ENCODE assay signal across 21 cellular contexts in the genomic region with DNA sequence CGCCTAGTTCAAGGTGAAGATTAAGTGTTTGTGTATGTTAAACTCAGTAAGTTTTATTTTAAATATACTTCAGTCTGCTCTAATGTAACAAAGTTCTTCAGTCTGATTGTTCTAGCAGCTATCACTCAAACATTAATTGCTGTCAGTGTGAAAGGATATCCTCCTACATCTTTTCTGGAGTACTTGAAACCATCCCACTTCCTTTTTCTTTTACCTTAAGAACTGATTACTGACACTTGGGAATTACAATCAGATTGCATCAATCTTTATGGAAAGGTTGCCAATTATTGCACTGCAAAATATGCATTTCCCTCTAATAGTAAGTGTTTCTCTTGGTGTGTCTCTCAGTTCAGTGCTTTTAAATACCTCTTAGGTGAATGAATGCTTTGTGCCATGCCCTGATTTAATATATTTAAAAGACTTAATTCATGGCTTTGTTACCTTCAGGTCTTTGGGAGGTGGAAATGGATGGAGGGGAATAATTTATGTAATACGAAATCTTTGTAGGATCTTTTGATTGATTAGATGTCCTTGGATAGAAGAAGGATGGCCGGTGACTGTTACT. TPM values are rescaled to one million over a fixed set of nuclear protein-coding genes. Genes with fewer than 3 reads are reported as not detected.
DNase-seq lines count a peak whose midpoint lies in the region; ATAC-seq and TF ChIP-seq lines count a peak whose summit lies in the region.
"Had no signal": no experiment of that assay in that cellular context is flagged by ENCODE, and none has a peak within 500 bp of the region (broad histone marks: within the 10 kb centered on the region; RNA-seq: fewer than 3 reads in every experiment).

No MANE protein-coding gene starts in this region.

- H3K27ac ChIP-seq in HEK293 (ENCODE audit: extremely low read depth, low read depth, low read length) (no peak overlapping the region), coronary artery (peak overlapping the region in 1 of 2 donors; percentile 17), right lobe of liver (peak overlapping the region in 2 of 3 donors; percentile 70 to 79), tibial artery (peak overlapping the region; percentile 29 to 40)
- H3K27ac ChIP-seq: RWPE1 had no signal

- H3K27me3 ChIP-seq in right lobe of liver (no peaks in the 10 kb centered on the region), tibial artery (no peaks in the 10 kb centered on the region)

- TF ChIP-seq CTCF in HEK293 (tag by site-specific recombination; IDR thresholded peaks at IDR 0.05) (no peak), coronary artery (IDR thresholded peaks at IDR 0.05) (no peak), right lobe of liver (IDR thresholded peaks at IDR 0.05) (no peak), tibial artery (IDR thresholded peaks at IDR 0.05) (no peak)

- no peak for TF ChIP-seq POLR2A in right lobe of liver (IDR thresholded peaks at IDR 0.05)
- no peak for TF ChIP-seq POLR2A in erythroblast (IDR thresholded peaks at IDR 0.05; ENCODE audit: low read length)

- intact Hi-C loops in right lobe of liver (cut with DNase I): no loop called here
- intact Hi-C loops in tibial artery (cut with DNase I; ENCODE audit: low total_unique reads): no loop called here

- H3K4me1 ChIP-seq in HEK293 (ENCODE audit: control insufficient read depth, insufficient read depth, low read length) (peaks cover 10% of the 10 kb centered on the region; the same call in 1 of the 2 replicates), right lobe of liver (peaks cover 0 to 26% (median 0%) of the 10 kb centered on the region in 4 donors), tibial artery (peaks cover 0 to 41% (median 26%) of the 10 kb centered on the region in 4 donors)

- H3K9me3 ChIP-seq in HEK293 (ENCODE audit: control insufficient read depth, insufficient read depth, low read depth, low read length) (no peaks in the 10 kb centered on the region), right lobe of liver (no peaks in the 10 kb centered on the region), tibial artery (no peaks in the 10 kb centered on the region)

- ATAC-seq in right lobe of liver: peak in 1 of 4 donors; percentile 13
- ATAC-seq: activated T-helper 17 cell treated with anti-CD3 and anti-CD28 coated beads, Interleukin-2, amount 50 U/mL, for 72 hours; SK-N-SH treated with all-trans-retinoic acid at 6 μM for 48 hours had no signal

- POLR2A ChIA-PET in HEK293 (lab: Yijun Ruan, JAX): no interaction called here

- H3K4me3 ChIP-seq in HEK293 (ENCODE audit: low read depth, low read length) (no peak overlapping the region), coronary artery (peak overlapping the region; percentile 17), right lobe of liver (no peak overlapping the region), tibial artery (no peak overlapping the region)
- H3K4me3 ChIP-seq: lung, smooth muscle cell had no signal

- 50% methylated on average over 3 of the region's 3 CpGs for WGBS in right lobe of liver (ENCODE audit: insufficient coverage, low coverage, low lambda C conversion rate, missing lambda C conversion rate)

- CTCF ChIA-PET in HEK293 (lab: Yijun Ruan, JAX): interaction anchor here (0.6 kb wide), 1 partner anchor 144 kb away, joined by 4 read pairs; no protein-coding TSS in a partner anchor

- H3K36me3 ChIP-seq in HEK293 (ENCODE audit: control insufficient read depth in 2 of 2, insufficient read depth in 1 of 2, low read length in 2 of 2) (peaks cover 4 to 9% of the 10 kb centered on the region in 2 experiments; a peak in 2 of 3 replicates), right lobe of liver (no peaks in the 10 kb centered on the region), tibial artery (no peaks in the 10 kb centered on the region)

- DNase-seq in coronary artery (ENCODE audit: low spot score) (no peak), right lobe of liver (no peak), tibial artery (no peak), erythroblast (lab: John Stamatoyannopoulos, UW) (no peak), foreskin melanocyte (no peak), SIG-M5 treated with dmso at 0.1 percent for 504 hours (lab: John Stamatoyannopoulos, UW; ENCODE audit: unreplicated experiment) (no peak), GDM1 (lab: John Stamatoyannopoulos, UW) (no peak)
- DNase-seq: activated B cell treated with CpG ODN at 0.5 μM for 24 hours; activated CD4-positive, alpha-beta T cell treated with anti-CD3 and anti-CD28 coated beads, Interleukin-2, amount 50 U/mL, for 4 hours; activated CD8-positive, alpha-beta memory T cell treated with anti-CD3 and anti-CD28 coated beads, Interleukin-2, amount 50 U/mL, for 4 hours; activated naive CD8-positive, alpha-beta T cell treated with anti-CD3 and anti-CD28 coated beads for 36 hours; CD4-positive, alpha-beta memory T cell; MM.1S; NCI-H69; stimulated activated CD4-positive, alpha-beta T cell treated with anti-CD3 and anti-CD28 coated beads, Interleukin-4, amount 100 ng/mL, for 24 hours had no signal

TF ChIP-seq in HEK293, 187 proteins besides CTCF, POLR2A, EP300 and RAD21:
- TF ChIP-seq ZNF776 (tag by site-specific recombination; IDR thresholded peaks at IDR 0.05; ENCODE audit: borderline replicate concordance) (no peak), ZNF266 (tag by site-specific recombination; IDR thresholded peaks at IDR 0.05; ENCODE audit: low read depth) (no peak), RBAK (tag by site-specific recombination; IDR thresholded peaks at IDR 0.05) (no peak), ZNF10 (tag by site-specific recombination; IDR thresholded peaks at IDR 0.05) (no peak), ZNF558 (tag by site-specific recombination; IDR thresholded peaks at IDR 0.05) (no peak), ZNF311 (tag by site-specific recombination; IDR thresholded peaks at IDR 0.05; ENCODE audit: borderline replicate concordance) (no peak), ZNF610 (tag by site-specific recombination; IDR thresholded peaks at IDR 0.05; ENCODE audit: borderline replicate concordance) (no peak)
- TF ChIP-seq, protein P1, sequence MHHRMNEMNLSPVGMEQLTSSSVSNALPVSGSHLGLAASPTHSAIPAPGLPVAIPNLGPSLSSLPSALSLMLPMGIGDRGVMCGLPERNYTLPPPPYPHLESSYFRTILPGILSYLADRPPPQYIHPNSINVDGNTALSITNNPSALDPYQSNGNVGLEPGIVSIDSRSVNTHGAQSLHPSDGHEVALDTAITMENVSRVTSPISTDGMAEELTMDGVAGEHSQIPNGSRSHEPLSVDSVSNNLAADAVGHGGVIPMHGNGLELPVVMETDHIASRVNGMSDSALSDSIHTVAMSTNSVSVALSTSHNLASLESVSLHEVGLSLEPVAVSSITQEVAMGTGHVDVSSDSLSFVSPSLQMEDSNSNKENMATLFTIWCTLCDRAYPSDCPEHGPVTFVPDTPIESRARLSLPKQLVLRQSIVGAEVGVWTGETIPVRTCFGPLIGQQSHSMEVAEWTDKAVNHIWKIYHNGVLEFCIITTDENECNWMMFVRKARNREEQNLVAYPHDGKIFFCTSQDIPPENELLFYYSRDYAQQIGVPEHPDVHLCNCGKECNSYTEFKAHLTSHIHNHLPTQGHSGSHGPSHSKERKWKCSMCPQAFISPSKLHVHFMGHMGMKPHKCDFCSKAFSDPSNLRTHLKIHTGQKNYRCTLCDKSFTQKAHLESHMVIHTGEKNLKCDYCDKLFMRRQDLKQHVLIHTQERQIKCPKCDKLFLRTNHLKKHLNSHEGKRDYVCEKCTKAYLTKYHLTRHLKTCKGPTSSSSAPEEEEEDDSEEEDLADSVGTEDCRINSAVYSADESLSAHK (tag by site-specific recombination; IDR thresholded peaks at IDR 0.05): peak; percentile 96
- TF ChIP-seq, protein P2, sequence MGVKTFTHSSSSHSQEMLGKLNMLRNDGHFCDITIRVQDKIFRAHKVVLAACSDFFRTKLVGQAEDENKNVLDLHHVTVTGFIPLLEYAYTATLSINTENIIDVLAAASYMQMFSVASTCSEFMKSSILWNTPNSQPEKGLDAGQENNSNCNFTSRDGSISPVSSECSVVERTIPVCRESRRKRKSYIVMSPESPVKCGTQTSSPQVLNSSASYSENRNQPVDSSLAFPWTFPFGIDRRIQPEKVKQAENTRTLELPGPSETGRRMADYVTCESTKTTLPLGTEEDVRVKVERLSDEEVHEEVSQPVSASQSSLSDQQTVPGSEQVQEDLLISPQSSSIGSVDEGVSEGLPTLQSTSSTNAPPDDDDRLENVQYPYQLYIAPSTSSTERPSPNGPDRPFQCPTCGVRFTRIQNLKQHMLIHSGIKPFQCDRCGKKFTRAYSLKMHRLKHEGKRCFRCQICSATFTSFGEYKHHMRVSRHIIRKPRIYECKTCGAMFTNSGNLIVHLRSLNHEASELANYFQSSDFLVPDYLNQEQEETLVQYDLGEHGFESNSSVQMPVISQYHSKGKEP (tag by site-specific recombination; IDR thresholded peaks at IDR 0.05): 0 out of 2 replicates have a peak, but pooled peaks have one; percentile 8
- TF ChIP-seq, protein P3, sequence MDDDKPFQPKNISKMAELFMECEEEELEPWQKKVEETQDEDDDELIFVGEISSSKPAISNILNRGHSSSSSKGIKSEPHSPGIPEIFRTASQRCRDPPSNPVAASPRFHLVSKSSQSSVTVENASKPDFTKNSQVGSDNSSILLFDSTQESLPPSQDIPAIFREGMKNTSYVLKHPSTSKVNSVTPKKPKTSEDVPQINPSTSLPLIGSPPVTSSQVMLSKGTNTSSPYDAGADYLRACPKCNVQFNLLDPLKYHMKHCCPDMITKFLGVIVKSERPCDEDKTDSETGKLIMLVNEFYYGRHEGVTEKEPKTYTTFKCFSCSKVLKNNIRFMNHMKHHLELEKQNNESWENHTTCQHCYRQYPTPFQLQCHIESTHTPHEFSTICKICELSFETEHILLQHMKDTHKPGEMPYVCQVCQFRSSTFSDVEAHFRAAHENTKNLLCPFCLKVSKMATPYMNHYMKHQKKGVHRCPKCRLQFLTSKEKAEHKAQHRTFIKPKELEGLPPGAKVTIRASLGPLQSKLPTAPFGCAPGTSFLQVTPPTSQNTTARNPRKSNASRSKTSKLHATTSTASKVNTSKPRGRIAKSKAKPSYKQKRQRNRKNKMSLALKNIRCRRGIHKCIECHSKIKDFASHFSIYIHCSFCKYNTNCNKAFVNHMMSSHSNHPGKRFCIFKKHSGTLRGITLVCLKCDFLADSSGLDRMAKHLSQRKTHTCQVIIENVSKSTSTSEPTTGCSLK (tag by site-specific recombination; IDR thresholded peaks at IDR 0.05): no peak

RNA-seq across cellular contexts. Expression of gene MRTFB, which starts 16.6 kb away (rescaled TPM):
- 10 to 100 TPM; 15.7 to 23.9 (median 18.6) TPM for total RNA-seq in right lobe of liver
